In the genomic region with DNA sequence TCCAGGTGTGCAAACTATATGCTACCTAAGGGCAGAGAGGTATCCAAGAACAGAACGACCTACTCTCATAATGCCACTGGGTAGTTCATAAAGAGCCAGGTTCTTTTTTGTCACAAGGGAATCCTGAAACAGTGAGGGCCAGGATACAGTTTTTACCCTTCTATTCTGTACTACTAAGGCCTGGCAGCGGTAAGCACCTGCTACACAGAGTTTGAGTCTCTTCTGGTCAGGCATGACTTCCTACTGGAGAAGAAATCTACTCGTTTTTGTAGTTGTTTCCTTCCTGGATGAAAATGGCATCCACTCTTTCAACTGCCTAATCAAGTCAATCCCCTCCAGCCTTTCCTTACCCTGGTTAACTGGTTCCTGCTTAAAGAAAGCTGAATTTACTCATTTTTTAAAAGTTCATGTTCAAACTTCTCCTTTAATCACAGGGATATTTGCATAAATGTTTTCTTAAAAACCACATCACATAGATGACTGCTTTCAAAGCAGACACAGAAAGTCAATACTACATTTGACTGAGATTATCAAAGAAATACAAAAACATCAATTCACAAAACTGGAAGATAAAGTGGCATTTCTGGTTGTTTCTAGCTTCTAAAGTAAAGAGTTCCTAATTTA, we compare ENCODE assay signal across 29 cellular contexts. TPM values are rescaled to one million over a fixed set of nuclear protein-coding genes. Genes with fewer than 3 reads are reported as not detected.
DNase-seq lines count a peak whose midpoint lies in the region; ATAC-seq and TF ChIP-seq lines count a peak whose summit lies in the region.
"Had no signal": no experiment of that assay in that cellular context is flagged by ENCODE, and none has a peak within 500 bp of the region (broad histone marks: within the 10 kb centered on the region; RNA-seq: fewer than 3 reads in every experiment).

No MANE protein-coding gene starts in this region.

- intact Hi-C loops in Calu3 (cut with micrococcal nuclease; ENCODE audit: unreplicated experiment), result no loop called here
- intact Hi-C loops in mammary epithelial cell (cut with micrococcal nuclease), result no loop called here

- H3K36me3 ChIP-seq in Loucy (ENCODE audit: insufficient read depth, low read length) (no peaks in the 10 kb centered on the region), mammary epithelial cell (ENCODE audit: insufficient read depth, low read length) (peaks cover 14% of the 10 kb centered on the region)
- H3K36me3 ChIP-seq: BE2C, vagina had no signal

- H4K20me1 ChIP-seq in Loucy (ENCODE audit: insufficient read depth, low read length, poor library complexity, severe bottlenecking) (no peaks in the 10 kb centered on the region), mammary epithelial cell (ENCODE audit: insufficient read depth, low read length) (no peaks in the 10 kb centered on the region)

- H3K27ac Mint-ChIP-seq in Calu3 (ENCODE audit: unreplicated experiment), result no peak overlapping the region
- H3K27ac Mint-ChIP-seq in T-helper 2 cell treated with Interferon-gamma antibody and Interleukin-4, amounts not matched to agents 5 μg/mL and 100 μg/mL, for 36 hours, result no peak overlapping the region
- H3K27ac Mint-ChIP-seq: natural killer cell had no signal

- H3F3A ChIP-seq in Loucy (ENCODE audit: low read depth), result no peaks in the 10 kb centered on the region

- H3K4me3 ChIP-seq in Loucy (ENCODE audit: low read length, poor library complexity, severe bottlenecking), result no peak overlapping the region
- H3K4me3 ChIP-seq in mammary epithelial cell (replicated peaks in 1 of 3; ENCODE audit: insufficient read depth in 1 of 3, low read depth in 2 of 3, low read length in 3 of 3), result no peak overlapping the region
- H3K4me3 ChIP-seq: A549, esophagus squamous epithelium, left ventricle myocardium inferior, smooth muscle cell, vagina had no signal

- TF ChIP-seq CTCF in Calu3 (IDR thresholded peaks at IDR 0.05; ENCODE audit: unreplicated experiment), result no peak
- no peak for TF ChIP-seq CTCF in Loucy (conservative IDR thresholded peaks at IDR 0.05; ENCODE audit: low read length)
- no peak for TF ChIP-seq CTCF in mammary epithelial cell (conservative IDR thresholded peaks at IDR 0.05 in 1 of 2, IDR thresholded peaks at IDR 0.05 in 1 of 2; ENCODE audit: extremely low read depth in 1 of 2, insufficient read depth in 1 of 2, low read depth in 1 of 2, low read length in 2 of 2)

- H3K9me3 Mint-ChIP-seq in Calu3 (ENCODE audit: low read depth, unreplicated experiment), result no peaks in the 10 kb centered on the region
- H3K9me3 Mint-ChIP-seq in T-helper 2 cell treated with Interferon-gamma antibody and Interleukin-4, amounts not matched to agents 5 μg/mL and 100 μg/mL, for 36 hours, result no peaks in the 10 kb centered on the region
- H3K9me3 Mint-ChIP-seq: activated T-cell treated with anti-CD3 and anti-CD28 coated beads, Interleukin-2, amount 50 U/mL, for 4 hours; natural killer cell had no signal

- CTCF ChIA-PET in Calu3 (lab: Charles Lee) (no interaction called here), mammary epithelial cell (lab: Charles Lee; ENCODE audit: low non-redundant PET) (no interaction called here)

- no peaks in the 10 kb centered on the region for H3K4me1 Mint-ChIP-seq in Calu3 (ENCODE audit: low read depth, unreplicated experiment)
- H3K4me1 Mint-ChIP-seq in T-helper 2 cell treated with Interferon-gamma antibody and Interleukin-4, amounts not matched to agents 5 μg/mL and 100 μg/mL, for 36 hours (ENCODE audit: low read depth), result peaks cover 2% of the 10 kb centered on the region
- H3K4me1 Mint-ChIP-seq: natural killer cell had no signal

- dilution Hi-C loops in mammary epithelial cell (cut with HindIII; ENCODE audit: low sequenced_read_pairs), result no loop called here

- BruUV-seq in Calu3 (replicated peaks; lab: Mats Ljungman, UMichigan), result TSS peak; percentile 12
- TSS peak; percentile 14 for BruUV-seq in mammary epithelial cell (replicated peaks; lab: Mats Ljungman, UMichigan)

- no peaks in the 10 kb centered on the region for H3K79me2 ChIP-seq in Loucy (ENCODE audit: insufficient read depth, low read length)
- H3K79me2 ChIP-seq in mammary epithelial cell (ENCODE audit: insufficient read depth, low read length), result peaks cover 58% of the 10 kb centered on the region

- DNase-seq in Calu3 (no peak), mammary epithelial cell (no peak), hepatic stellate cell (ENCODE audit: low spot score) (no peak), GF-D8 (lab: John Stamatoyannopoulos, UW) (no peak), D341Med (ENCODE audit: low spot score) (no peak)
- no peak for DNase-seq in T-helper 2 cell treated with Interferon-gamma antibody and Interleukin-4, amounts not matched to agents 5 μg/mL and 100 μg/mL, for 36 hours (ENCODE audit: low spot score)
- DNase-seq: activated CD4-positive, alpha-beta T cell treated with anti-CD3 and anti-CD28 coated beads for 4 hours; activated naive CD4-positive, alpha-beta T cell; activated T-cell treated with anti-CD3 and anti-CD28 coated beads, Interleukin-2, amount 50 U/mL, for 4 hours; amniotic stem cell; BE2C; COR-L47; cortex of kidney; DND-41; esophagus squamous epithelium; HCEC 1CT; hypothalamus; left ventricle myocardium inferior; midbrain; natural killer cell; NCI-H1105; NCI-H2029; SHP77 treated with DMSO at 0.1 percent for 48 hours; stimulated activated naive CD4-positive, alpha-beta T cell treated with Interleukin-2 at 50 U/mL for 16 hours had no signal

- H3K27me3 Mint-ChIP-seq in Calu3 (ENCODE audit: unreplicated experiment), result no peaks in the 10 kb centered on the region
- no peaks in the 10 kb centered on the region for H3K27me3 Mint-ChIP-seq in T-helper 2 cell treated with Interferon-gamma antibody and Interleukin-4, amounts not matched to agents 5 μg/mL and 100 μg/mL, for 36 hours (ENCODE audit: low read depth)

- in situ Hi-C loops in mammary epithelial cell (cut with MboI; ENCODE audit: low sequenced_read_pairs in 2 of 2), result no loop called here

- peak; percentile 54 for ATAC-seq in GM18907 (IDR thresholded peaks at IDR 0.05; ENCODE audit: unreplicated experiment)
- ATAC-seq: A549; activated T-cell treated with anti-CD3 and anti-CD28 coated beads, Interleukin-2, amount 50 U/mL, for 4 hours; natural killer cell had no signal

- H3K9ac ChIP-seq in Loucy (ENCODE audit: low read depth, low read length, poor library complexity, severe bottlenecking) (no peak overlapping the region), mammary epithelial cell (ENCODE audit: insufficient read depth, low read length) (no peak overlapping the region)

- H3K4me2 ChIP-seq in Loucy (ENCODE audit: low read depth, low read length, poor library complexity, severe bottlenecking) (peak overlapping the region; percentile 8), mammary epithelial cell (ENCODE audit: insufficient read depth, low read depth, low read length) (no peak overlapping the region)
- H3K4me2 ChIP-seq: A549, smooth muscle cell had no signal

- H3K9me3 ChIP-seq in Loucy (ENCODE audit: insufficient read depth, low read depth, low read length) (no peaks in the 10 kb centered on the region), mammary epithelial cell (replicated peaks; ENCODE audit: insufficient read depth, low read length) (no peaks in the 10 kb centered on the region)
- H3K9me3 ChIP-seq: A549, BE2C, esophagus squamous epithelium, left ventricle myocardium inferior, vagina had no signal

- no peaks in the 10 kb centered on the region for H3K36me3 Mint-ChIP-seq in Calu3 (ENCODE audit: insufficient read depth, unreplicated experiment)
- H3K36me3 Mint-ChIP-seq in T-helper 2 cell treated with Interferon-gamma antibody and Interleukin-4, amounts not matched to agents 5 μg/mL and 100 μg/mL, for 36 hours (ENCODE audit: low read depth), result peaks cover 5% of the 10 kb centered on the region
- H3K36me3 Mint-ChIP-seq: natural killer cell had no signal

- H2AFZ ChIP-seq in Loucy (ENCODE audit: low read length) (no peak overlapping the region), mammary epithelial cell (ENCODE audit: low read depth, low read length) (no peak overlapping the region)

- H3K9me2 ChIP-seq in Loucy (replicated peaks; ENCODE audit: low read depth, low read length), result no peaks in the 10 kb centered on the region

- H3K4me1 ChIP-seq in Loucy (ENCODE audit: insufficient read depth, low read length, poor library complexity, severe bottlenecking) (peaks cover 10% of the 10 kb centered on the region), mammary epithelial cell (ENCODE audit: insufficient read depth, low read length) (no peaks in the 10 kb centered on the region)
- H3K4me1 ChIP-seq: BE2C, esophagus squamous epithelium had no signal

- H3K27me3 ChIP-seq in Loucy (ENCODE audit: insufficient read depth, low read length, poor library complexity, severe bottlenecking) (no peaks in the 10 kb centered on the region), mammary epithelial cell (ENCODE audit: insufficient read depth, low read length) (no peaks in the 10 kb centered on the region)
- H3K27me3 ChIP-seq: BE2C, esophagus squamous epithelium, vagina had no signal

- no peak overlapping the region for H3K4me3 Mint-ChIP-seq in Calu3 (ENCODE audit: low read depth, unreplicated experiment)
- H3K4me3 Mint-ChIP-seq in T-helper 2 cell treated with Interferon-gamma antibody and Interleukin-4, amounts not matched to agents 5 μg/mL and 100 μg/mL, for 36 hours, result no peak overlapping the region
- H3K4me3 Mint-ChIP-seq: activated T-cell treated with anti-CD3 and anti-CD28 coated beads, Interleukin-2, amount 50 U/mL, for 4 hours; natural killer cell had no signal

- 82% methylated on average over 3 of the region's 3 CpGs for WGBS in mammary epithelial cell (ENCODE audit: low coverage, missing lambda C conversion rate)

- no peak overlapping the region for H3K27ac ChIP-seq in mammary epithelial cell (ENCODE audit: insufficient read depth, low read depth, low read length)
- H3K27ac ChIP-seq: A549, esophagus squamous epithelium, left ventricle myocardium inferior, vagina had no signal

RNA-seq across cellular contexts. Expression of gene MAP4, which starts 40.0 kb away (rescaled TPM):
- total RNA-seq in Calu3 (2022), result 136 and 150 TPM in 2 replicates
- total RNA-seq in mammary epithelial cell, result 100 to 1,000 TPM; 148 to 288 TPM
- polyA plus RNA-seq in mammary epithelial cell, result 119 TPM
- 222 TPM for polyA minus RNA-seq in mammary epithelial cell
